In genomic region chr3:119401069-119401468, GRCh38 we compare ENCODE assay signal across 13 cellular contexts.
DNase-seq lines count a peak whose midpoint lies in the region; ATAC-seq and TF ChIP-seq lines count a peak whose summit lies in the region.
"Had no signal": no experiment of that assay in that cellular context is flagged by ENCODE, and none has a peak within 500 bp of the region (broad histone marks: within the 10 kb centered on the region; RNA-seq: fewer than 3 reads in every experiment).

No MANE protein-coding gene starts in this region.

- intact Hi-C loops in colonic mucosa (cut with DNase I) = no loop called here

- no peaks in the 10 kb centered on the region for H3K27me3 ChIP-seq in OCI-LY1 (ENCODE audit: insufficient read depth, low read length)
- H3K27me3 ChIP-seq in hepatocyte = no peaks in the 10 kb centered on the region
- no peaks in the 10 kb centered on the region for H3K27me3 ChIP-seq in colonic mucosa

- no peak overlapping the region for H2AFZ ChIP-seq in OCI-LY1 (ENCODE audit: low read length)
- H2AFZ ChIP-seq in hepatocyte = no peak overlapping the region

- 93% methylated on average over 5 of the region's 5 CpGs for WGBS in hepatocyte (ENCODE audit: low lambda C conversion rate, missing lambda C conversion rate)

- ATAC-seq in GM18858 (IDR thresholded peaks at IDR 0.05; ENCODE audit: unreplicated experiment) = peak; percentile 52
- ATAC-seq in GM21367 (IDR thresholded peaks at IDR 0.05; ENCODE audit: unreplicated experiment) = peak; percentile 61
- peak; percentile 41 for ATAC-seq in HG02938 (IDR thresholded peaks at IDR 0.05; ENCODE audit: unreplicated experiment)

- no peaks in the 10 kb centered on the region for H4K20me1 ChIP-seq in OCI-LY1 (ENCODE audit: insufficient read depth, low read length)
- H4K20me1 ChIP-seq in hepatocyte (ENCODE audit: insufficient read depth, poor library complexity, severe bottlenecking) = no peaks in the 10 kb centered on the region

- H3K4me2 ChIP-seq in OCI-LY1 (ENCODE audit: low read length) (peak overlapping the region; percentile 47), hepatocyte (no peak overlapping the region)

- TF ChIP-seq CTCF in OCI-LY1 (IDR thresholded peaks at IDR 0.05; ENCODE audit: low read length) (no peak), hepatocyte (IDR thresholded peaks at IDR 0.05; ENCODE audit: poor library complexity) (no peak), colonic mucosa (IDR thresholded peaks at IDR 0.05) (no peak)

- DNase-seq in germinal center (ENCODE audit: low spot score) (no peak), AG08395 (ENCODE audit: low spot score) (no peak), hepatocyte (ENCODE audit: low spot score) (no peak), colonic mucosa (no peak)
- DNase-seq: GF-D8; NCI-H1048; RPMI8226; stimulated activated CD4-positive, alpha-beta T cell treated with anti-CD3 and anti-CD28 coated beads, Interleukin-2, amount 100 ng/mL, for 24 hours; stimulated activated naive CD4-positive, alpha-beta T cell treated with Interleukin-2 at 50 U/mL for 16 hours had no signal

- H3K79me2 ChIP-seq in OCI-LY1 (ENCODE audit: insufficient read depth, low read length) (no peaks in the 10 kb centered on the region), hepatocyte (no peaks in the 10 kb centered on the region)

- H3K9me2 ChIP-seq in OCI-LY1 (ENCODE audit: low read depth, low read length) = no peaks in the 10 kb centered on the region
- no peaks in the 10 kb centered on the region for H3K9me2 ChIP-seq in hepatocyte (replicated peaks; ENCODE audit: insufficient read depth)

- H3K4me1 ChIP-seq in OCI-LY1 (ENCODE audit: insufficient read depth, low read length, severe bottlenecking) (peaks cover 19% of the 10 kb centered on the region), hepatocyte (ENCODE audit: insufficient read depth) (no peaks in the 10 kb centered on the region), colonic mucosa (no peaks in the 10 kb centered on the region)

- H3F3A ChIP-seq in OCI-LY1 (ENCODE audit: insufficient read depth, low read length) = no peaks in the 10 kb centered on the region

- no peak overlapping the region for H3K4me3 ChIP-seq in OCI-LY1 (ENCODE audit: low read depth, low read length, poor library complexity, severe bottlenecking)
- no peak overlapping the region for H3K4me3 ChIP-seq in hepatocyte
- no peak overlapping the region for H3K4me3 ChIP-seq in colonic mucosa

- H3K27ac ChIP-seq in OCI-LY1 (ENCODE audit: low read depth, low read length, poor library complexity, severe bottlenecking) (peak overlapping the region; percentile 82), hepatocyte (no peak overlapping the region), colonic mucosa (no peak overlapping the region)

- H3K36me3 ChIP-seq in OCI-LY1 (ENCODE audit: insufficient read depth, low read length) (no peaks in the 10 kb centered on the region), hepatocyte (replicated peaks; ENCODE audit: insufficient read depth, low read depth) (no peaks in the 10 kb centered on the region), colonic mucosa (no peaks in the 10 kb centered on the region)

- no peaks in the 10 kb centered on the region for H3K9me3 ChIP-seq in OCI-LY1 (ENCODE audit: low read length)
- H3K9me3 ChIP-seq in hepatocyte (ENCODE audit: low read depth) = no peaks in the 10 kb centered on the region
- H3K9me3 ChIP-seq in colonic mucosa = no peaks in the 10 kb centered on the region

- H3K9ac ChIP-seq in OCI-LY1 (ENCODE audit: low read length) (no peak overlapping the region), colonic mucosa (ENCODE audit: low read depth in 2 of 2, low read length in 2 of 2) (no peak overlapping the region)
